In the genomic region with DNA sequence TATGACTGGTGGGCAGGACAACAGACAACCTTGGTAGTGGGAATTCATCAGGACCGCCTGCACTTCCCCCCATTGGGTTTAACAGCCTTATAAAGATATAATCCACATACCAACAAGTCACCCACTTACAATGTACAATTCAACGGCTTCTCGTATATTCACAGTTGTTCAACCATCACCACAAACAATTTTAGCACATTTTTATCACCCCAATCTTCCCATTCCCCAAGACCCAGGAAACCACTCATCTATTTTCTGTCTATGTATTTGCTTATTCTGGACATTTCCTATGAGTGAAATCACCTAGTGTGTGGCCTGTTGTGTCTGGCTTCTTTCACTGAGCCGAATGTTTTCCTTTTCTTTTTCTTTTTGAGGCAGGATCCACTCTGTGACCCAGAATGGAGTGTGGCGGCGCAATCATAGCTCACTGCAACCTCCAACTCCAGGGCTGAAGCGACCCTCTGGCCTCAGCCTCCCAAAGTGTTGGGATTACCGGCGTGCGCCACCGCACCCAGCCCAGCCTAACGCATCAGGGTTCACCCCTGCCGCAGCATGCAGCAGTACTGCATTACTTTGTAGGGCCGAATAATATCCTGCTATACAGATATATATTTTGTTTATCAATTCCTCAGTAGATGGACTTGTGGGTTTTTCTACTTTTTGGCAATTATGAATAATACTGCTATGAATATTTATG, we compare ENCODE assay signal across 23 cellular contexts. TPM values are rescaled to one million over a fixed set of nuclear protein-coding genes. Genes with fewer than 3 reads are reported as not detected.
"Had no signal": no experiment of that assay in that cellular context is flagged by ENCODE, and none has a peak within 500 bp of the region (broad histone marks: within the 10 kb centered on the region; RNA-seq: fewer than 3 reads in every experiment).

No MANE protein-coding gene starts in this region.

- ATAC-seq: heart left ventricle; naive thymus-derived CD8-positive, alpha-beta T cell; right lobe of liver; stimulated activated memory B cell treated with anti-CD40 and anti-IgM and Interleukin-4, amounts not matched to agents 10 μg/mL and 1 μg/mL and 100 μg/mL, for 72 hours; upper lobe of right lung had no signal

- DNase-seq: colonic mucosa; effector CD4-positive, alpha-beta T cell; heart left ventricle; hippocampal formation; kidney glomerular epithelial cell; mammary epithelial cell; naive thymus-derived CD8-positive, alpha-beta T cell; occipital lobe; right lobe of liver; spleen; stimulated activated CD4-positive, alpha-beta T cell treated with anti-CD3 and anti-CD28 coated beads, Interleukin-15, amount 100 ng/mL, for 24 hours; stimulated activated CD4-positive, alpha-beta T cell treated with anti-CD3 and anti-CD28 coated beads, Interleukin-1b, Interleukin-23, amount 100 ng/mL, for 48 hours; stimulated activated CD4-positive, alpha-beta T cell treated with anti-CD3 and anti-CD28 coated beads, Interleukin-4, amount 100 ng/mL, for 24 hours; upper lobe of right lung had no signal

- H3K4me3 ChIP-seq: colonic mucosa, heart left ventricle, prostate gland, right lobe of liver, spleen, tibial nerve, upper lobe of right lung, vagina had no signal

- H3K27me3 Mint-ChIP-seq: naive thymus-derived CD8-positive, alpha-beta T cell; stimulated activated memory B cell treated with anti-CD40 and anti-IgM and Interleukin-4, amounts not matched to agents 10 μg/mL and 1 μg/mL and 100 μg/mL, for 72 hours; stimulated activated naive CD8-positive, alpha-beta T cell treated with anti-CD3 and anti-CD28 coated beads, Interleukin-15, Interleukin-2, amounts not matched to agents 100 ng/mL and 50 ng/mL, for 24 hours had no signal

- H3K27ac ChIP-seq: colonic mucosa, heart left ventricle, parathyroid adenoma, prostate gland, right lobe of liver, spleen, tibial nerve, upper lobe of right lung, vagina had no signal

- H3K36me3 ChIP-seq: colonic mucosa had no signal

- H3K4me1 ChIP-seq: colonic mucosa, heart left ventricle, parathyroid adenoma, prostate gland, right lobe of liver, tibial nerve, upper lobe of right lung, vagina had no signal

- H3K27me3 ChIP-seq: colonic mucosa, heart left ventricle, right lobe of liver, spleen, tibial nerve, upper lobe of right lung, vagina had no signal

- H2AFZ ChIP-seq: parathyroid adenoma had no signal

- H3K4me3 Mint-ChIP-seq: naive thymus-derived CD8-positive, alpha-beta T cell; neural crest cell; stimulated activated memory B cell treated with anti-CD40 and anti-IgM and Interleukin-4, amounts not matched to agents 10 μg/mL and 1 μg/mL and 100 μg/mL, for 72 hours; stimulated activated naive CD8-positive, alpha-beta T cell treated with anti-CD3 and anti-CD28 coated beads, Interleukin-15, Interleukin-2, amounts not matched to agents 100 ng/mL and 50 ng/mL, for 24 hours had no signal

- H3K4me1 Mint-ChIP-seq: neural crest cell had no signal

- H3K9me3 Mint-ChIP-seq: naive thymus-derived CD8-positive, alpha-beta T cell; neural crest cell; stimulated activated memory B cell treated with anti-CD40 and anti-IgM and Interleukin-4, amounts not matched to agents 10 μg/mL and 1 μg/mL and 100 μg/mL, for 72 hours; stimulated activated naive CD8-positive, alpha-beta T cell treated with anti-CD3 and anti-CD28 coated beads, Interleukin-15, Interleukin-2, amounts not matched to agents 100 ng/mL and 50 ng/mL, for 24 hours had no signal

- H3K9ac ChIP-seq: parathyroid adenoma had no signal

- H3K9me3 ChIP-seq: colonic mucosa, heart left ventricle, prostate gland, right lobe of liver, spleen, tibial nerve, upper lobe of right lung, vagina had no signal

- FAIRE-seq: frontal cortex had no signal

- H3K27ac Mint-ChIP-seq: stimulated activated memory B cell treated with anti-CD40 and anti-IgM and Interleukin-4, amounts not matched to agents 10 μg/mL and 1 μg/mL and 100 μg/mL, for 72 hours; stimulated activated naive CD8-positive, alpha-beta T cell treated with anti-CD3 and anti-CD28 coated beads, Interleukin-15, Interleukin-2, amounts not matched to agents 100 ng/mL and 50 ng/mL, for 24 hours had no signal

RNA-seq across cellular contexts. Expression of gene DNAAF8, which starts 11.1 kb away (rescaled TPM):
- total RNA-seq: mononuclear cell, vagina had no signal
